Comparison of ENCODE assay signal across 14 cellular contexts in genomic region chr10:132175907-132176581, GRCh38. TPM values are rescaled to one million over a fixed set of nuclear protein-coding genes. Genes with fewer than 3 reads are reported as not detected.
DNase-seq lines count a peak whose midpoint lies in the region; ATAC-seq and TF ChIP-seq lines count a peak whose summit lies in the region.
"Had no signal": no experiment of that assay in that cellular context is flagged by ENCODE, and none has a peak within 500 bp of the region (broad histone marks: within the 10 kb centered on the region; RNA-seq: fewer than 3 reads in every experiment).

No MANE protein-coding gene starts in this region.

- DNase-seq in GM23338 (ENCODE audit: low spot score) (peak; percentile 44), WTC11 (ENCODE audit: low spot score) (peak; percentile 41), naive B cell (no peak), T-cell (no peak), mesendoderm (no peak)
- DNase-seq: activated CD8-positive, alpha-beta memory T cell treated with anti-CD3 and anti-CD28 coated beads, Interleukin-2, amount 50 U/mL, for 48 hours; GF-D8; NCI-H1694; stomach; T-helper 1 cell had no signal

- H3K4me1 Mint-ChIP-seq in GM23338 = peaks cover 16% of the 10 kb centered on the region
- peaks cover 19% of the 10 kb centered on the region for H3K4me1 Mint-ChIP-seq in WTC11
- peaks cover 18 to 24% (median 21%) of the 10 kb centered on the region in 3 donors for H3K4me1 Mint-ChIP-seq in naive B cell
- H3K4me1 Mint-ChIP-seq in T-cell = peaks cover 4 to 14% (median 12%) of the 10 kb centered on the region in 3 donors

- H3K27me3 ChIP-seq in BLaER1 treated with 17β-estradiol and CSF1 and Interleukin-3, amounts not matched to agents 10 nM and 100 nM = peaks cover 5 to 38% (median 22%) of the 10 kb centered on the region in 11 experiments; a peak in 20 of 22 replicates
- no peaks in the 10 kb centered on the region for H3K27me3 ChIP-seq in GM23338 (ENCODE audit: insufficient read depth)
- no peaks in the 10 kb centered on the region for H3K27me3 ChIP-seq in mesendoderm (ENCODE audit: insufficient read depth, low read length, poor library complexity)

- no peaks in the 10 kb centered on the region for H3K79me2 ChIP-seq in GM23338 (replicated peaks; ENCODE audit: insufficient read depth)
- no peaks in the 10 kb centered on the region for H3K79me2 ChIP-seq in mesendoderm (ENCODE audit: control insufficient read depth, insufficient read depth, low read length)

- H3F3A ChIP-seq in GM23338 (replicated peaks; ENCODE audit: low read depth) = no peaks in the 10 kb centered on the region

- H2AFZ ChIP-seq in GM23338 = peak overlapping the region; percentile 76

- H3K9me3 ChIP-seq in BLaER1 treated with 17β-estradiol and CSF1 and Interleukin-3, amounts not matched to agents 10 nM and 100 nM (replicated peaks in 1 of 11) = no peaks in the 10 kb centered on the region; a peak in 1 of 22 replicates
- H3K9me3 ChIP-seq: mucosa of descending colon, stomach had no signal

- peaks cover 5% of the 10 kb centered on the region for H3K36me3 Mint-ChIP-seq in GM23338 (ENCODE audit: low read depth)
- H3K36me3 Mint-ChIP-seq in WTC11 = peaks cover 5% of the 10 kb centered on the region
- H3K36me3 Mint-ChIP-seq in naive B cell = no peaks in the 10 kb centered on the region
- H3K36me3 Mint-ChIP-seq in T-cell = no peaks in the 10 kb centered on the region

- ATAC-seq in GM23338 (peak; percentile 84), WTC11 (peak; percentile 77), naive B cell (ENCODE audit: low read depth in 2 of 2) (peak; percentile 54 to 67), T-cell (replicated peaks in 1 of 4) (no peak), GM21528 (IDR thresholded peaks at IDR 0.05; ENCODE audit: low FRiP score, unreplicated experiment) (no peak)
- ATAC-seq: mucosa of descending colon had no signal

- H3K27ac Mint-ChIP-seq in GM23338 (no peak overlapping the region), WTC11 (no peak overlapping the region), naive B cell (peak overlapping the region in 1 of 6 donors; percentile 86), T-cell (no peak overlapping the region)

- H3K4ac ChIP-seq in mesendoderm (ENCODE audit: low read depth, low read length) = no peak overlapping the region

- CTCF ChIA-PET in WTC11 (lab: Charles Lee) = interaction anchor here (0.8 to 2.3 kb wide), 6 partner anchors 9 to 185 kb away, joined by 3 to 6 read pairs (median 4); no protein-coding TSS in a partner anchor
- CTCF ChIA-PET in T-cell (lab: Charles Lee) = interaction anchor here in 1 of 2 donors (0.6 kb wide), 1 partner anchor 49 kb away, joined by 4 read pairs; no protein-coding TSS in a partner anchor

- no peaks in the 10 kb centered on the region for H3K36me3 ChIP-seq in BLaER1 treated with 17β-estradiol and CSF1 and Interleukin-3, amounts not matched to agents 10 nM and 100 nM
- H3K36me3 ChIP-seq in GM23338 (ENCODE audit: insufficient read depth) (no peaks in the 10 kb centered on the region), mesendoderm (ENCODE audit: control insufficient read depth, insufficient read depth, low read length) (no peaks in the 10 kb centered on the region)
- H3K36me3 ChIP-seq: cardiac muscle cell, stomach had no signal

- no peak overlapping the region for H2BK5ac ChIP-seq in mesendoderm (ENCODE audit: low read length)

- H3K23ac ChIP-seq in mesendoderm (ENCODE audit: low read length) = no peak overlapping the region

- peaks cover 8 to 47% (median 36%) of the 10 kb centered on the region in 10 experiments; a peak in 19 of 20 replicates for H3K4me1 ChIP-seq in BLaER1 treated with 17β-estradiol and CSF1 and Interleukin-3, amounts not matched to agents 10 nM and 100 nM
- H3K4me1 ChIP-seq in GM23338 (ENCODE audit: insufficient read depth) (no peaks in the 10 kb centered on the region), mesendoderm (ENCODE audit: control insufficient read depth, low read depth, low read length) (no peaks in the 10 kb centered on the region)

- H4K5ac ChIP-seq in mesendoderm (ENCODE audit: low read length) = no peak overlapping the region

- TF ChIP-seq CTCF in GM23338 (conservative IDR thresholded peaks at IDR 0.05; ENCODE audit: low read depth in 2 of 2) (no peak), WTC11 (IDR thresholded peaks at IDR 0.05) (no peak)

- no peak overlapping the region for H2AK5ac ChIP-seq in mesendoderm (ENCODE audit: low read length)

- H4K20me1 ChIP-seq in BLaER1 treated with 17β-estradiol and CSF1 and Interleukin-3, amounts not matched to agents 10 nM and 100 nM = peaks cover 0 to 19% (median 11%) of the 10 kb centered on the region in 11 experiments; a peak in 11 of 22 replicates
- H4K20me1 ChIP-seq in GM23338 (replicated peaks; ENCODE audit: insufficient read depth) = no peaks in the 10 kb centered on the region

- H2BK15ac ChIP-seq in mesendoderm (replicated peaks; ENCODE audit: low read depth) = no peak overlapping the region

- H3K9ac ChIP-seq in BLaER1 treated with 17β-estradiol and CSF1 and Interleukin-3, amounts not matched to agents 10 nM and 100 nM = 0 out of 22 replicates have a peak overlapping the region, but pooled peaks of 1 of the 11 experiments have one; percentile 25
- no peak overlapping the region for H3K9ac ChIP-seq in mesendoderm (ENCODE audit: low read length)

- H3K4me2 ChIP-seq in BLaER1 treated with 17β-estradiol and CSF1 and Interleukin-3, amounts not matched to agents 10 nM and 100 nM = peak overlapping the region in 8 of 11 experiments; percentile 23 to 67 (median 54); a peak in 14 of 22 replicates
- H3K4me2 ChIP-seq in GM23338 = peak overlapping the region; percentile 20; the same call in 1 of the 2 replicates
- no peak overlapping the region for H3K4me2 ChIP-seq in mesendoderm (ENCODE audit: low read length)

- WGBS in mesendoderm (ENCODE audit: extremely low coverage, insufficient coverage, low lambda C conversion rate) = no CpG with 5 or more reads among the region's 16 CpGs

- no peak overlapping the region for H3K18ac ChIP-seq in mesendoderm (ENCODE audit: low read length)

- no peak overlapping the region for H2BK120ac ChIP-seq in mesendoderm (ENCODE audit: low read depth, low read length)

- H3K79me1 ChIP-seq in mesendoderm (ENCODE audit: low read length) = no peaks in the 10 kb centered on the region

- no peak overlapping the region for H3K27ac ChIP-seq in BLaER1 treated with 17β-estradiol and CSF1 and Interleukin-3, amounts not matched to agents 10 nM and 100 nM
- H3K27ac ChIP-seq in GM23338 (ENCODE audit: low read depth) = no peak overlapping the region
- no peak overlapping the region for H3K27ac ChIP-seq in mesendoderm (ENCODE audit: low read depth, low read length)
- H3K27ac ChIP-seq: cardiac muscle cell, stomach had no signal

- POLR2A ChIA-PET in WTC11 (lab: Charles Lee) (interaction anchor here (1.0 kb wide), 1 partner anchor 33 kb away, joined by 3 read pairs; no protein-coding TSS in a partner anchor), T-cell (lab: Charles Lee) (no interaction called here)

- H3K4me3 ChIP-seq in BLaER1 treated with 17β-estradiol and CSF1 and Interleukin-3, amounts not matched to agents 10 nM and 100 nM = no peak overlapping the region
- H3K4me3 ChIP-seq in GM23338 (no peak overlapping the region), mesendoderm (ENCODE audit: low read length) (no peak overlapping the region)
- H3K4me3 ChIP-seq: cardiac muscle cell, mucosa of descending colon, stomach had no signal

- H3K9me2 ChIP-seq in GM23338 (ENCODE audit: insufficient read depth) = no peaks in the 10 kb centered on the region

- H3K4me3 Mint-ChIP-seq in GM23338 = peak overlapping the region; percentile 27; the same call in 2 of the 3 replicates
- H3K4me3 Mint-ChIP-seq in WTC11 = no peak overlapping the region; the same call in 1 of the 2 replicates
- H3K4me3 Mint-ChIP-seq in naive B cell = peak overlapping the region in 6 of 8 donors; percentile 15 to 56 (median 52)
- H3K4me3 Mint-ChIP-seq in T-cell = no peak overlapping the region

- peaks cover 18% of the 10 kb centered on the region for H3K27me3 Mint-ChIP-seq in GM23338 (ENCODE audit: insufficient read depth, low read depth, poor library complexity)
- H3K27me3 Mint-ChIP-seq in WTC11 (ENCODE audit: low read depth) = peaks cover 20% of the 10 kb centered on the region
- H3K27me3 Mint-ChIP-seq in naive B cell = peaks cover 52 to 60% (median 58%) of the 10 kb centered on the region in 3 donors
- peaks cover 32 to 36% of the 10 kb centered on the region in 2 donors for H3K27me3 Mint-ChIP-seq in T-cell

- no peak overlapping the region for H4K8ac ChIP-seq in mesendoderm (ENCODE audit: low read depth, low read length)

- no peak overlapping the region for H3K56ac ChIP-seq in mesendoderm (ENCODE audit: low read length)

- H3K9me3 Mint-ChIP-seq in GM23338 (peaks cover 31% of the 10 kb centered on the region), WTC11 (peaks cover 5% of the 10 kb centered on the region), naive B cell (peaks cover 0 to 4% (median 0%) of the 10 kb centered on the region in 7 donors), T-cell (no peaks in the 10 kb centered on the region)

TF ChIP-seq in GM23338, 12 proteins besides CTCF, POLR2A, EP300 and RAD21 (continues in another document):
- TF ChIP-seq ZNF331 (CRISPR knock-in tag; IDR thresholded peaks at IDR 0.05; ENCODE audit: low read depth) (no peak), JUNB (IDR thresholded peaks at IDR 0.05; ENCODE audit: unreplicated experiment) (no peak), NANOG (IDR thresholded peaks at IDR 0.05; ENCODE audit: borderline replicate concordance) (no peak), CREB1 (CRISPR knock-in tag; IDR thresholded peaks at IDR 0.05; ENCODE audit: low read depth) (no peak), ZNF114 (CRISPR knock-in tag; IDR thresholded peaks at IDR 0.05) (no peak), EZH2 (IDR thresholded peaks at IDR 0.05; ENCODE audit: low read depth, unreplicated experiment) (no peak)

TF ChIP-seq in WTC11, 78 proteins besides CTCF, POLR2A, EP300 and RAD21 (continues in another document):
- no peak for TF ChIP-seq CDX4 (CRISPR knock-in tag; IDR thresholded peaks at IDR 0.05; ENCODE audit: borderline replicate concordance)

RNA-seq across cellular contexts. Expression of gene DPYSL4, which starts 10.7 kb away (rescaled TPM):
- total RNA-seq in GM23338 (2014; rRNA removed; shearing (Covaris generic)) = 23.9 and 24.6 TPM in 2 replicates
- polyA plus RNA-seq in GM23338 (2016; fragmentation: Nextera tagmentation; extraction: Ambion mirVana) = 9.7 and 10.6 TPM in 2 replicates
- total RNA-seq in WTC11 (2021) = 16.8 to 18.1 TPM (median 17.0 TPM) in 3 replicates
- not detected for polyA plus RNA-seq in naive B cell (ENCODE audit: low read depth in 6 of 6)
- 1 to 10 TPM in 4 of 5 donors, under 1 TPM in 1; 0.66 to 3.9 (median 3.2) TPM for total RNA-seq in T-cell
- 5.6 TPM for polyA plus RNA-seq in mesendoderm (2013, experiment 1 of 2)
- polyA plus RNA-seq in mesendoderm (2013, experiment 2 of 2) = 5.8 TPM

Comparison
In these comparisons a context has a peak if more than half of its experiments do, and no peak if none do; other contexts are left out.
1. ATAC-seq: peak in GM23338 (single experiment), WTC11 (single experiment) and naive B cell (2 of 2); none in T-cell (0 of 4) and GM21528 (single experiment).
2. DNase-seq: peak in GM23338 (single experiment) and WTC11 (single experiment); none in naive B cell (single experiment), T-cell (0 of 34) and mesendoderm (single experiment).
3. H3K4me3 Mint-ChIP-seq: peak in GM23338 (single experiment) and naive B cell (6 of 8); none in WTC11 (single experiment) and T-cell (0 of 3).